In the genomic region with DNA sequence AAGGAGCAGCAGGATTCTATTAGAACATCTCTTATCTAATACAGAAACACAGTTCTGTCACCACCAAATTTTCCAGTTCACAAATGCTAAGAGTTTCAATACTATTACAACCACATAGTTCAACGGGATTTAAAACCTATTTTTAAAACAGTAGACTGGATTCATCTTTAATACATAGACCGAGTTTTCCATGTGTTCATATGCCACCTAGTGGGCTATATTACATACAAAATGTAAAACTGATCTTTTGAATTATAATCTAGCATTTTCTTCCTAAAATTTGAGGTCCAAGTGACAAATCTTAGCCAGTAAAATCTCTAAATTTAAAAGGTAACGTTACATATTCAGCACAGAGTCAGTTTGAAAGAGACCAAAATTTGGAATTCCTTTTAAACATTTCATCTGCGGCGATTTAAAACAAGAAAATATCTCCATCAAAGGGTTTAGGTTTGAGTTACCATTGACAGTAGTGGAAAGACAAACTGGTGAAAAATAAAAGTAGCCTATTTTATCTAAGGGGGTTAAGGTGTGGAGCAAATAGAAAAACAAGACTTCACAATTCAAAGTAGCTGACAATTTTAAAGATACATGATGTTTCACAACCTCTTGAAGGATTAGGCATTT, we compare ENCODE assay signal across 8 cellular contexts.
DNase-seq lines count a peak whose midpoint lies in the region; ATAC-seq, FAIRE-seq and TF ChIP-seq lines count a peak whose summit lies in the region.

No MANE protein-coding gene starts in this region.

- ATAC-seq in HG02870 (IDR thresholded peaks at IDR 0.05; ENCODE audit: unreplicated experiment) (no peak), HG02884 (IDR thresholded peaks at IDR 0.05; ENCODE audit: unreplicated experiment) (no peak)
- ATAC-seq in stimulated activated memory B cell treated with anti-CD40 and anti-IgM and Interleukin-4, amounts not matched to agents 10 μg/mL and 1 μg/mL and 100 μg/mL, for 72 hours = no peak

- H3K4me1 ChIP-seq in MM.1S (ENCODE audit: low read length) = no peaks in the 10 kb centered on the region

- H3K9me3 Mint-ChIP-seq in stimulated activated memory B cell treated with anti-CD40 and anti-IgM and Interleukin-4, amounts not matched to agents 10 μg/mL and 1 μg/mL and 100 μg/mL, for 72 hours = no peaks in the 10 kb centered on the region

- H3K4me1 Mint-ChIP-seq in stimulated activated memory B cell treated with anti-CD40 and anti-IgM and Interleukin-4, amounts not matched to agents 10 μg/mL and 1 μg/mL and 100 μg/mL, for 72 hours = no peaks in the 10 kb centered on the region

- H3K27ac ChIP-seq in MM.1S (ENCODE audit: low read length) = no peak overlapping the region

- no peak overlapping the region for H3K9ac ChIP-seq in MM.1S (ENCODE audit: low read length)

- no peaks in the 10 kb centered on the region for H3K27me3 ChIP-seq in MM.1S (replicated peaks; ENCODE audit: insufficient read depth, low read length)
- no peaks in the 10 kb centered on the region for H3K27me3 ChIP-seq in bronchial epithelial cell (ENCODE audit: control insufficient read depth, insufficient read depth, low read length)

- H3K27ac Mint-ChIP-seq in stimulated activated memory B cell treated with anti-CD40 and anti-IgM and Interleukin-4, amounts not matched to agents 10 μg/mL and 1 μg/mL and 100 μg/mL, for 72 hours = no peak overlapping the region

- peak; percentile 21; the same call in 1 of the 2 replicates for TF ChIP-seq CTCF in MM.1S (IDR thresholded peaks at IDR 0.05; ENCODE audit: low read length)
- TF ChIP-seq CTCF in bronchial epithelial cell (IDR thresholded peaks at IDR 0.05; ENCODE audit: insufficient read depth, low read length, severe bottlenecking) = no peak

- no peak overlapping the region for H3K4me3 ChIP-seq in MM.1S (ENCODE audit: low read length)
- no peak overlapping the region for H3K4me3 ChIP-seq in bronchial epithelial cell (ENCODE audit: low read depth, low read length)

- H3K9me3 ChIP-seq in MM.1S (replicated peaks; ENCODE audit: insufficient read depth, low read length) = no peaks in the 10 kb centered on the region

- H3K9me2 ChIP-seq in MM.1S (replicated peaks; ENCODE audit: insufficient read depth, low read length) = no peaks in the 10 kb centered on the region

- H3K4me3 Mint-ChIP-seq in stimulated activated memory B cell treated with anti-CD40 and anti-IgM and Interleukin-4, amounts not matched to agents 10 μg/mL and 1 μg/mL and 100 μg/mL, for 72 hours = no peak overlapping the region

- H3K79me2 ChIP-seq in MM.1S (ENCODE audit: low read length) = no peaks in the 10 kb centered on the region

- no peaks in the 10 kb centered on the region for H3K36me3 Mint-ChIP-seq in stimulated activated memory B cell treated with anti-CD40 and anti-IgM and Interleukin-4, amounts not matched to agents 10 μg/mL and 1 μg/mL and 100 μg/mL, for 72 hours

- no peaks in the 10 kb centered on the region for H3K27me3 Mint-ChIP-seq in stimulated activated memory B cell treated with anti-CD40 and anti-IgM and Interleukin-4, amounts not matched to agents 10 μg/mL and 1 μg/mL and 100 μg/mL, for 72 hours

- peak; percentile 90 for DNase-seq in DMS114 treated with DMSO at 0.1 percent for 48 hours (lab: John Stamatoyannopoulos, UW; ENCODE audit: unreplicated experiment)
- peak; percentile 11 for DNase-seq in MM.1S
- peak; percentile 22 for DNase-seq in bronchial epithelial cell (ENCODE audit: low read depth)
- peak; percentile 44 for DNase-seq in myocyte (ENCODE audit: low read depth)
- DNase-seq in stimulated activated CD4-positive, alpha-beta T cell treated with anti-CD3 and anti-CD28 coated beads, Interleukin-15, amount 100 ng/mL, for 24 hours = no peak

- H3F3A ChIP-seq in MM.1S (ENCODE audit: insufficient read depth, low read length) = no peaks in the 10 kb centered on the region

- no peaks in the 10 kb centered on the region for H4K20me1 ChIP-seq in MM.1S (ENCODE audit: insufficient read depth, low read length)

- H3K36me3 ChIP-seq in MM.1S (replicated peaks; ENCODE audit: insufficient read depth, low read length) = no peaks in the 10 kb centered on the region
- H3K36me3 ChIP-seq in bronchial epithelial cell (ENCODE audit: control insufficient read depth, insufficient read depth, low read length) = no peaks in the 10 kb centered on the region

- no peak overlapping the region for H3K4me2 ChIP-seq in MM.1S (ENCODE audit: low read depth, low read length)

- FAIRE-seq in bronchial epithelial cell (lab: Jason Lieb, UNC) = no peak

- no peak overlapping the region for H2AFZ ChIP-seq in MM.1S (ENCODE audit: low read length)
